ENCODE assay signal across 25 cellular contexts in genomic region chrX:120367390-120368100, GRCh38. TPM values are rescaled to one million over a fixed set of nuclear protein-coding genes. Genes with fewer than 3 reads are reported as not detected.
DNase-seq lines count a peak whose midpoint lies in the region; ATAC-seq, FAIRE-seq and TF ChIP-seq lines count a peak whose summit lies in the region.
"Had no signal": no experiment of that assay in that cellular context is flagged by ENCODE, and none has a peak within 500 bp of the region (broad histone marks: within the 10 kb centered on the region; RNA-seq: fewer than 3 reads in every experiment).

No MANE protein-coding gene starts in this region.

- H3K27ac ChIP-seq in Karpas-422 (ENCODE audit: low read length) = no peak overlapping the region
- no peak overlapping the region for H3K27ac ChIP-seq in astrocyte (ENCODE audit: low read depth, low read length)
- H3K27ac ChIP-seq: GM23248 had no signal

- no peaks in the 10 kb centered on the region for H3K4me1 Mint-ChIP-seq in astrocyte (ENCODE audit: low read depth, unreplicated experiment)
- H3K4me1 Mint-ChIP-seq: CD4-positive, CD25-positive, alpha-beta regulatory T cell had no signal

- no peaks in the 10 kb centered on the region for H4K20me1 ChIP-seq in Karpas-422 (ENCODE audit: insufficient read depth, low read depth, low read length)
- H4K20me1 ChIP-seq in astrocyte (ENCODE audit: insufficient read depth, low read length) = no peaks in the 10 kb centered on the region

- H3K27me3 Mint-ChIP-seq in astrocyte (ENCODE audit: low read depth, unreplicated experiment) = no peaks in the 10 kb centered on the region

- H2AFZ ChIP-seq in Karpas-422 (ENCODE audit: low read length) (no peak overlapping the region), astrocyte (ENCODE audit: low read depth, low read length) (no peak overlapping the region)
- H2AFZ ChIP-seq: GM23248 had no signal

- H3K79me2 ChIP-seq in Karpas-422 (ENCODE audit: low read length) (no peaks in the 10 kb centered on the region), astrocyte (ENCODE audit: insufficient read depth, low read length) (no peaks in the 10 kb centered on the region)

- ATAC-seq in left ventricle myocardium superior = peak; percentile 72
- peak; percentile 36 for ATAC-seq in sciatic nerve
- ATAC-seq in GM18867 (IDR thresholded peaks at IDR 0.05; ENCODE audit: unreplicated experiment) = no peak
- ATAC-seq: GM12878, HepG2 had no signal

- no peak overlapping the region for H3K4me2 ChIP-seq in Karpas-422 (ENCODE audit: low read depth, low read length, poor library complexity, severe bottlenecking)
- no peak overlapping the region for H3K4me2 ChIP-seq in astrocyte (ENCODE audit: low read length)

- H3K4me1 ChIP-seq in Karpas-422 (ENCODE audit: low read length) = peaks cover 6% of the 10 kb centered on the region
- no peaks in the 10 kb centered on the region for H3K4me1 ChIP-seq in astrocyte (ENCODE audit: insufficient read depth, low read length)
- H3K4me1 ChIP-seq: BE2C, HAP-1 had no signal

- no peaks in the 10 kb centered on the region for H3K36me3 Mint-ChIP-seq in astrocyte (ENCODE audit: low read depth, unreplicated experiment)
- H3K36me3 Mint-ChIP-seq: CD4-positive, CD25-positive, alpha-beta regulatory T cell; CD8-positive, alpha-beta memory T cell had no signal

- DNase-seq in Karpas-422 (peak; percentile 10), astrocyte (ENCODE audit: low read depth) (no peak), left ventricle myocardium superior (peak; percentile 30), sciatic nerve (ENCODE audit: low spot score) (no peak), cerebellum (ENCODE audit: low spot score) (no peak), SW480 (ENCODE audit: low spot score) (no peak)
- no peak for DNase-seq in stimulated activated CD4-positive, alpha-beta T cell treated with anti-CD3 and anti-CD28 coated beads, Interleukin-2, amount 100 ng/mL, for 24 hours
- DNase-seq: ACHN; BE2C; C1 segment of cervical spinal cord; CD4-positive, CD25-positive, alpha-beta regulatory T cell; CD8-positive, alpha-beta memory T cell; COR-L47; DMS 273 treated with DMSO at 0.1 percent for 48 hours; DMS53; DND-41; EL; GM23248 had no signal

- H3K4me3 ChIP-seq in Karpas-422 (ENCODE audit: low read length) (no peak overlapping the region), astrocyte (ENCODE audit: insufficient read depth, low read depth, low read length) (no peak overlapping the region)
- H3K4me3 ChIP-seq: GM12878, GM23248, HAP-1 had no signal

- intact Hi-C loops in left ventricle myocardium superior (cut with micrococcal nuclease) (no loop called here), sciatic nerve (cut with DNase I) (no loop called here)

- H3K9me2 ChIP-seq in Karpas-422 (replicated peaks; ENCODE audit: insufficient read depth, low read length) = no peaks in the 10 kb centered on the region

- no peak overlapping the region for H3K27ac Mint-ChIP-seq in astrocyte (ENCODE audit: unreplicated experiment)
- H3K27ac Mint-ChIP-seq: CD8-positive, alpha-beta memory T cell had no signal

- no peak overlapping the region for H3K9ac ChIP-seq in Karpas-422 (ENCODE audit: low read length)
- no peak overlapping the region for H3K9ac ChIP-seq in astrocyte (ENCODE audit: low read length)
- H3K9ac ChIP-seq: GM23248 had no signal

- FAIRE-seq in astrocyte (lab: Jason Lieb, UNC) = peak; percentile 29
- FAIRE-seq: A204.1, GM12878, HepG2 had no signal

- H3K9me3 ChIP-seq in Karpas-422 (ENCODE audit: low read length) = no peaks in the 10 kb centered on the region
- H3K9me3 ChIP-seq in astrocyte (ENCODE audit: insufficient read depth, low read depth, low read length) = no peaks in the 10 kb centered on the region
- H3K9me3 ChIP-seq: BE2C, HAP-1 had no signal

- H3K27me3 ChIP-seq in Karpas-422 (ENCODE audit: low read length) (no peaks in the 10 kb centered on the region), astrocyte (ENCODE audit: insufficient read depth, low read length) (peaks cover 2% of the 10 kb centered on the region)
- H3K27me3 ChIP-seq: BE2C had no signal

- no peak overlapping the region for H3K4me3 Mint-ChIP-seq in astrocyte (ENCODE audit: unreplicated experiment)
- H3K4me3 Mint-ChIP-seq: CD8-positive, alpha-beta memory T cell had no signal

- H3K9me3 Mint-ChIP-seq in astrocyte (ENCODE audit: unreplicated experiment) = no peaks in the 10 kb centered on the region
- H3K9me3 Mint-ChIP-seq: CD4-positive, CD25-positive, alpha-beta regulatory T cell; CD8-positive, alpha-beta memory T cell had no signal

- H3K36me3 ChIP-seq in Karpas-422 (ENCODE audit: insufficient read depth, low read length) (no peaks in the 10 kb centered on the region), astrocyte (ENCODE audit: insufficient read depth, low read length) (no peaks in the 10 kb centered on the region)
- H3K36me3 ChIP-seq: BE2C, HAP-1 had no signal

- no peak for TF ChIP-seq CTCF in astrocyte (IDR thresholded peaks at IDR 0.05; ENCODE audit: insufficient read depth, low read depth, low read length)

RNA-seq across cellular contexts. Expression of gene ATP1B4, which starts 5.7 kb away (rescaled TPM):
- not detected in 2 replicates for total RNA-seq in Karpas-422 (2014; rRNA removed; shearing (Covaris generic); ENCODE audit: low replicate concordance)
- not detected in 2 replicates for total RNA-seq in astrocyte
- total RNA-seq in left ventricle myocardium superior = not detected
- not detected for total RNA-seq in sciatic nerve
- total RNA-seq in cerebellum = not detected
- total RNA-seq: CD4-positive, CD25-positive, alpha-beta regulatory T cell; CD8-positive, alpha-beta memory T cell; G401; GM12878; GM23248; H4; HepG2 had no signal

RNA-seq across cellular contexts. Expression of gene TMEM255A, which starts 56.3 kb away (rescaled TPM):
- 0.63 and 0.87 TPM in 2 replicates for total RNA-seq in Karpas-422 (2014; rRNA removed; shearing (Covaris generic); ENCODE audit: low replicate concordance)
- total RNA-seq in astrocyte (1.7 and 4.6 TPM in 2 replicates), left ventricle myocardium superior (0.72 TPM), sciatic nerve (16.4 TPM), cerebellum (2.1 TPM)
- total RNA-seq: CD4-positive, CD25-positive, alpha-beta regulatory T cell; G401; GM23248 had no signal

Comparison
In these comparisons a context has a peak if more than half of its experiments do, and no peak if none do; other contexts are left out.
1. DNase-seq: peak in Karpas-422 (single experiment) and left ventricle myocardium superior (single experiment); none in astrocyte (single experiment), sciatic nerve (single experiment), stimulated activated CD4-positive, alpha-beta T cell treated with anti-CD3 and anti-CD28 coated beads, Interleukin-2, amount 100 ng/mL, for 24 hours (0 of 2), cerebellum (single experiment) and SW480 (single experiment).